14 cellular contexts compared by ENCODE assay signal in the genomic region with DNA sequence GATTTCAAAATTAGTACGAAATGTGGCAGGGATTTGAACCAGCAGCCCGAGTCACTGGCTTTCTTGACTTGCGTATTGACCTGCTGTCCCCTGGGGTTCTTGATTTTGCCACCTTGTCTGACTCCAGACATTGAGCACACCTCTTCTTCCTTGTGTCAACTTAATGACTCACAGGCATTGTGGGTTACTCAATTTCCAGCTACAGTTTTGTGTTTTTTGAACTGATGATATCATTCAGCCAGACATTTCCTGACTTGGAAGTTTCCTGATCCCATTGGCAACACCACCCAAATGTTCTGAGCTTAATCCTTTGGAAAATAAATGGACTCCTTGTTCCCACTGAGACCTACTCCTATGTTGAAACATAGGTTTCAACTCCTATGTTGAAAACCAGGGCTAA.
A peak's percentile ranks its signal among the peaks of the same experiment; 100 is the strongest.
DNase-seq lines count a peak whose midpoint lies in the region; ATAC-seq, FAIRE-seq and TF ChIP-seq lines count a peak whose summit lies in the region.
"Had no signal": no experiment of that assay in that cellular context is flagged by ENCODE, and none has a peak within 500 bp of the region (broad histone marks: within the 10 kb centered on the region; RNA-seq: fewer than 3 reads in every experiment).

No MANE protein-coding gene starts in this region.

- no peaks in the 10 kb centered on the region for H3K36me3 Mint-ChIP-seq in chondrocyte (ENCODE audit: low read depth)
- H3K36me3 Mint-ChIP-seq: activated naive CD4-positive, alpha-beta T cell treated with anti-CD3 and anti-CD28 coated beads, Interleukin-2, amount 10 ng/mL, durations not matched to agents 7 days and 5 days; CD14-positive monocyte had no signal

- no peaks in the 10 kb centered on the region for H3K9me1 ChIP-seq in endothelial cell of umbilical vein (replicated peaks; ENCODE audit: control insufficient read depth, extremely low read depth, insufficient read depth, low read length)

- no TSS peak for BruUV-seq in endothelial cell of umbilical vein (replicated peaks; lab: Mats Ljungman, UMichigan)

- H3K9me3 Mint-ChIP-seq in chondrocyte (ENCODE audit: low read depth), result no peaks in the 10 kb centered on the region
- H3K9me3 Mint-ChIP-seq: activated naive CD4-positive, alpha-beta T cell treated with anti-CD3 and anti-CD28 coated beads, Interleukin-2, amount 10 ng/mL, durations not matched to agents 7 days and 5 days had no signal

- H3K4me1 Mint-ChIP-seq in chondrocyte (ENCODE audit: low read depth), result peaks cover 11% of the 10 kb centered on the region
- H3K4me1 Mint-ChIP-seq: activated naive CD4-positive, alpha-beta T cell treated with anti-CD3 and anti-CD28 coated beads, Interleukin-2, amount 10 ng/mL, durations not matched to agents 7 days and 5 days; CD14-positive monocyte had no signal

- TF ChIP-seq POLR2A in endothelial cell of umbilical vein (IDR thresholded peaks at IDR 0.05; ENCODE audit: low read depth, low read length), result peak; percentile 43

- H3K4me3 Mint-ChIP-seq in chondrocyte (ENCODE audit: unreplicated experiment), result no peak overlapping the region
- H3K4me3 Mint-ChIP-seq: activated CD8-positive, alpha-beta T cell treated with anti-CD3 and anti-CD28 coated beads, Interleukin-2, amount 10 ng/mL, durations not matched to agents 7 days and 5 days; activated naive CD4-positive, alpha-beta T cell treated with anti-CD3 and anti-CD28 coated beads, Interleukin-2, amount 10 ng/mL, durations not matched to agents 7 days and 5 days; CD14-positive monocyte had no signal

- H4K20me1 ChIP-seq in endothelial cell of umbilical vein (replicated peaks; ENCODE audit: control insufficient read depth, extremely low read depth, insufficient read depth, low read length), result no peaks in the 10 kb centered on the region

- POLR2A ChIA-PET in endothelial cell of umbilical vein (lab: Charles Lee), result interaction anchor here (0.6 kb wide), 1 partner anchor 107 kb away, joined by 3 read pairs; no protein-coding TSS in a partner anchor

- no peak overlapping the region for H2AFZ ChIP-seq in endothelial cell of umbilical vein (ENCODE audit: low read depth, low read length)

- no peak overlapping the region for H3K27ac Mint-ChIP-seq in chondrocyte (ENCODE audit: unreplicated experiment)
- H3K27ac Mint-ChIP-seq: activated CD8-positive, alpha-beta T cell treated with anti-CD3 and anti-CD28 coated beads, Interleukin-2, amount 10 ng/mL, durations not matched to agents 7 days and 5 days; activated naive CD4-positive, alpha-beta T cell treated with anti-CD3 and anti-CD28 coated beads, Interleukin-2, amount 10 ng/mL, durations not matched to agents 7 days and 5 days; CD14-positive monocyte had no signal

- H3K9ac ChIP-seq in endothelial cell of umbilical vein (replicated peaks; ENCODE audit: extremely low read depth, insufficient read depth, low read length), result peak overlapping the region; percentile 36

- H3K36me3 ChIP-seq in endothelial cell of umbilical vein (ENCODE audit: control insufficient read depth in 2 of 2, extremely low read depth in 1 of 2, insufficient read depth in 2 of 2, low read length in 2 of 2), result no peaks in the 10 kb centered on the region

- DNase-seq in DMS53 treated with DMSO at 0.1 percent for 48 hours (lab: John Stamatoyannopoulos, UW; ENCODE audit: unreplicated experiment), result peak; percentile 38
- peak; percentile 43 for DNase-seq in NCI-H460 (ENCODE audit: extremely low read depth, low read depth)
- peak; percentile 98 for DNase-seq in endothelial cell of umbilical vein (ENCODE audit: low read depth, low spot score)
- peak; percentile 89 to 97 for DNase-seq in lung microvascular endothelial cell (ENCODE audit: low read depth in 2 of 2)
- no peak for DNase-seq in DMS114 treated with DMSO at 0.1 percent for 48 hours (lab: John Stamatoyannopoulos, UW; ENCODE audit: unreplicated experiment)
- no peak for DNase-seq in coronary artery (ENCODE audit: low spot score)
- DNase-seq in chondrocyte (ENCODE audit: low spot score), result no peak
- DNase-seq: activated CD8-positive, alpha-beta T cell treated with anti-CD3 and anti-CD28 coated beads, Interleukin-2, amount 10 ng/mL, durations not matched to agents 7 days and 5 days; activated naive CD4-positive, alpha-beta T cell treated with anti-CD3 and anti-CD28 coated beads, Interleukin-2, amount 10 ng/mL, durations not matched to agents 7 days and 5 days; effector CD4-positive, alpha-beta T cell; NCI-H2081 treated with DMSO at 0.1 percent for 48 hours had no signal

- H3K4me2 ChIP-seq in endothelial cell of umbilical vein (ENCODE audit: insufficient read depth, low read length), result peak overlapping the region; percentile 65

- H3K27me3 ChIP-seq in endothelial cell of umbilical vein (ENCODE audit: control insufficient read depth in 2 of 2, insufficient read depth in 2 of 2, low read length in 2 of 2), result no peaks in the 10 kb centered on the region

- TF ChIP-seq CTCF in endothelial cell of umbilical vein (IDR thresholded peaks at IDR 0.05; ENCODE audit: extremely low read depth in 1 of 2, insufficient read depth in 1 of 2, low read depth in 1 of 2, low read length in 2 of 2), result no peak
- TF ChIP-seq CTCF in coronary artery (IDR thresholded peaks at IDR 0.05), result no peak
- no peak for TF ChIP-seq CTCF in chondrocyte (IDR thresholded peaks at IDR 0.05)

- intact Hi-C loops in endothelial cell of umbilical vein (cut with micrococcal nuclease), result loop anchor here (1.0 to 10.0 kb wide), 6 partner anchors 33 to 973 kb away; a partner anchor contains a TSS

- no peaks in the 10 kb centered on the region for H3K79me2 ChIP-seq in endothelial cell of umbilical vein (ENCODE audit: control insufficient read depth, insufficient read depth, low read length)

- FAIRE-seq in endothelial cell of umbilical vein (lab: Jason Lieb, UNC), result peak; percentile 99
- FAIRE-seq: K562 had no signal

- no peaks in the 10 kb centered on the region for H3K9me3 ChIP-seq in endothelial cell of umbilical vein (replicated peaks; ENCODE audit: control insufficient read depth, insufficient read depth, low read length)

- CTCF ChIA-PET in endothelial cell of umbilical vein (lab: Charles Lee), result interaction anchor here (0.9 to 2.6 kb wide), 11 partner anchors 9 to 778 kb away, joined by 3 to 21 read pairs (median 4); a partner anchor contains a TSS

- peaks cover 27% of the 10 kb centered on the region for H3K4me1 ChIP-seq in endothelial cell of umbilical vein (ENCODE audit: control insufficient read depth, extremely low read depth, insufficient read depth, low read length)

- H3K27ac ChIP-seq in endothelial cell of umbilical vein (ENCODE audit: insufficient read depth, low read depth, low read length), result peak overlapping the region; percentile 84
- H3K27ac ChIP-seq in coronary artery, result no peak overlapping the region

- no peak for ATAC-seq in GM19467 (IDR thresholded peaks at IDR 0.05; ENCODE audit: unreplicated experiment)
- ATAC-seq: activated CD8-positive, alpha-beta T cell treated with anti-CD3 and anti-CD28 coated beads, Interleukin-2, amount 10 ng/mL, durations not matched to agents 7 days and 5 days; K562 had no signal

- peaks cover 14% of the 10 kb centered on the region for H3K27me3 Mint-ChIP-seq in chondrocyte (ENCODE audit: low read depth)

- H3K4me3 ChIP-seq in endothelial cell of umbilical vein (replicated peaks in 1 of 3; ENCODE audit: insufficient read depth in 1 of 3, low read depth in 1 of 3, low read length in 3 of 3), result no peak overlapping the region
- no peak overlapping the region for H3K4me3 ChIP-seq in coronary artery
- H3K4me3 ChIP-seq: K562 had no signal

- dilution Hi-C loops in endothelial cell of umbilical vein (cut with MboI; ENCODE audit: extremely low pct_ligation_motif_present, low sequenced_read_pairs), result no loop called here

TF ChIP-seq in endothelial cell of umbilical vein, 7 proteins besides CTCF, POLR2A, EP300 and RAD21:
- TF ChIP-seq JUN (IDR thresholded peaks at IDR 0.05; ENCODE audit: borderline replicate concordance, insufficient read depth, insufficient read length, low read depth), result peak; percentile 97
- peak; percentile 92 for TF ChIP-seq GATA2 (IDR thresholded peaks at IDR 0.05; ENCODE audit: insufficient read depth, insufficient read length, low read depth, low read length)
- no peak for TF ChIP-seq EZH2 (IDR thresholded peaks at IDR 0.05; ENCODE audit: borderline replicate concordance, low read depth, low read length, severe bottlenecking)
- TF ChIP-seq MYC (IDR thresholded peaks at IDR 0.05; ENCODE audit: low read depth, low read length), result no peak
- TF ChIP-seq, protein P1, sequence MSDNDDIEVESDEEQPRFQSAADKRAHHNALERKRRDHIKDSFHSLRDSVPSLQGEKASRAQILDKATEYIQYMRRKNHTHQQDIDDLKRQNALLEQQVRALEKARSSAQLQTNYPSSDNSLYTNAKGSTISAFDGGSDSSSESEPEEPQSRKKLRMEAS (IDR thresholded peaks at IDR 0.05; ENCODE audit: insufficient read depth, insufficient read length), result no peak
- peak; percentile 98 for TF ChIP-seq FOS (IDR thresholded peaks at IDR 0.05; ENCODE audit: borderline replicate concordance, insufficient read depth, low read length)
- TF ChIP-seq POLR2AphosphoS5 (IDR thresholded peaks at IDR 0.05; ENCODE audit: insufficient read depth, low read depth, low read length), result peak; percentile 44

Comparison
In these comparisons a context has a peak if more than half of its experiments do, and no peak if none do; other contexts are left out.
1. DNase-seq: peak in DMS53 treated with DMSO at 0.1 percent for 48 hours (single experiment), NCI-H460 (single experiment), endothelial cell of umbilical vein (single experiment) and lung microvascular endothelial cell (2 of 2); none in DMS114 treated with DMSO at 0.1 percent for 48 hours (single experiment), coronary artery (single experiment) and chondrocyte (single experiment).